9 cellular contexts compared by ENCODE assay signal in genomic region chr22:36337365-36338130, GRCh38. TPM values are rescaled to one million over a fixed set of nuclear protein-coding genes. Genes with fewer than 3 reads are reported as not detected.
DNase-seq lines count a peak whose midpoint lies in the region; ATAC-seq, FAIRE-seq and TF ChIP-seq lines count a peak whose summit lies in the region.
"Had no signal": no experiment of that assay in that cellular context is flagged by ENCODE, and none has a peak within 500 bp of the region (broad histone marks: within the 10 kb centered on the region; RNA-seq: fewer than 3 reads in every experiment).

No MANE protein-coding gene starts in this region.

- peak overlapping the region; percentile 83 for H3K27ac Mint-ChIP-seq in nephron progenitor cell

- peak overlapping the region; percentile 66 for H3K27ac ChIP-seq in A673 (ENCODE audit: low read depth, low read length, poor library complexity, severe bottlenecking)

- FAIRE-seq in HTR-8/SVneo (lab: Jason Lieb, UNC): no peak

- H3K27me3 ChIP-seq in A673 (replicated peaks; ENCODE audit: insufficient read depth, low read depth, low read length, poor library complexity): no peaks in the 10 kb centered on the region

- no peak for TF ChIP-seq CTCF in A673 (conservative IDR thresholded peaks at IDR 0.05; ENCODE audit: low read depth, low read length)
- no peak for TF ChIP-seq CTCF in nephron progenitor cell (IDR thresholded peaks at IDR 0.05)

- no peak overlapping the region for H3K4me3 Mint-ChIP-seq in nephron progenitor cell

- no peaks in the 10 kb centered on the region for H3K27me3 Mint-ChIP-seq in nephron progenitor cell (ENCODE audit: low read depth, poor library complexity)

- peaks cover 51% of the 10 kb centered on the region for H3K4me1 ChIP-seq in A673 (ENCODE audit: insufficient read depth, low read length, poor library complexity, severe bottlenecking)

- H3K4me1 Mint-ChIP-seq in nephron progenitor cell: peaks cover 57% of the 10 kb centered on the region

- H3K4me3 ChIP-seq in A673 (ENCODE audit: low read depth, low read length, poor library complexity, severe bottlenecking): no peak overlapping the region

- no peak for ATAC-seq in GM21619 (IDR thresholded peaks at IDR 0.05; ENCODE audit: unreplicated experiment)

- CTCF ChIA-PET in A673 (lab: Charles Lee): no interaction called here

- H3K36me3 ChIP-seq in A673 (ENCODE audit: insufficient read depth, low read length, poor library complexity, severe bottlenecking): peaks cover 49% of the 10 kb centered on the region

- no peaks in the 10 kb centered on the region for H3K9me3 ChIP-seq in A673 (ENCODE audit: low read depth, low read length, poor library complexity, severe bottlenecking)

- intact Hi-C loops in A673 (cut with micrococcal nuclease; ENCODE audit: unreplicated experiment): loop anchor here (5.0 kb wide), 1 partner anchor 35 kb away; no protein-coding TSS in a partner anchor

- in situ Hi-C loops in KBM-7 (cut with MboI; ENCODE audit: low pct_unique_long_range_greater_than_20kb, low sequenced_read_pairs): no loop called here

- H3K36me3 Mint-ChIP-seq in nephron progenitor cell (ENCODE audit: low read depth): peaks cover 56% of the 10 kb centered on the region

- POLR2A ChIA-PET in A673 (lab: Charles Lee; ENCODE audit: low non-redundant PET): no interaction called here

- no peaks in the 10 kb centered on the region for H3K9me3 Mint-ChIP-seq in nephron progenitor cell

- no peak for DNase-seq in A673 (ENCODE audit: low spot score)
- DNase-seq in KBM-7: peak; percentile 75
- DNase-seq in cerebellum (ENCODE audit: low spot score): peak; percentile 78
- no peak for DNase-seq in nephron progenitor cell
- DNase-seq in retina: no peak
- DNase-seq in NCI-H1930 (lab: John Stamatoyannopoulos, UW): no peak
- DNase-seq in HTR-8/SVneo (ENCODE audit: insufficient read length, low spot score): no peak
- DNase-seq: activated gamma-delta T cell treated with Interleukin-2 at 50 U/mL for 16 hours had no signal

- no TSS peak for BruUV-seq in A673 (replicated peaks; lab: Mats Ljungman, UMichigan)

RNA-seq across cellular contexts. Expression of gene MYH9, which starts 50.2 kb away (rescaled TPM):
- 290 and 323 TPM in 2 replicates for total RNA-seq in A673 (2021)
- 38.6 TPM for total RNA-seq in cerebellum

Comparison
In these comparisons a context has a peak if more than half of its experiments do, and no peak if none do; other contexts are left out.
1. DNase-seq: peak in KBM-7 (single experiment) and cerebellum (single experiment); none in A673 (single experiment), nephron progenitor cell (single experiment), retina (single experiment), NCI-H1930 (0 of 2) and HTR-8/SVneo (single experiment).